10 cellular contexts compared by ENCODE assay signal in genomic region chr22:42747701-42748513, GRCh38. TPM values are rescaled to one million over a fixed set of nuclear protein-coding genes. Genes with fewer than 3 reads are reported as not detected.
DNase-seq lines count a peak whose midpoint lies in the region; ATAC-seq and TF ChIP-seq lines count a peak whose summit lies in the region.
"Had no signal": no experiment of that assay in that cellular context is flagged by ENCODE, and none has a peak within 500 bp of the region (broad histone marks: within the 10 kb centered on the region; RNA-seq: fewer than 3 reads in every experiment).

No MANE protein-coding gene starts in this region.

- peak overlapping the region; percentile 41 for H3K27ac ChIP-seq in psoas muscle

- no peak for TF ChIP-seq CTCF in psoas muscle (IDR thresholded peaks at IDR 0.05)

- WGBS in psoas muscle, 3 donors, result 70% methylated on average over 14 of the region's 14 CpGs

- no peak for ATAC-seq in psoas muscle
- no peak for ATAC-seq in HG03442 (IDR thresholded peaks at IDR 0.05; ENCODE audit: unreplicated experiment)
- ATAC-seq: activated CD8-positive, alpha-beta T cell treated with anti-CD3 and anti-CD28 coated beads, Interleukin-2, amount 10 ng/mL, durations not matched to agents 7 days and 5 days; esophagus mucosa had no signal

- in situ Hi-C loops in G401 (cut with HindIII; ENCODE audit: low sequenced_read_pairs), result no loop called here

- no peaks in the 10 kb centered on the region for H3K4me1 ChIP-seq in psoas muscle

- no peaks in the 10 kb centered on the region for H3K9me3 ChIP-seq in psoas muscle

- DNase-seq in G401 (ENCODE audit: low spot score), result peak; percentile 51
- DNase-seq in RPMI7951 (ENCODE audit: low read depth), result peak; percentile 67
- DNase-seq in fibroblast of gingiva (ENCODE audit: low read depth), result peak; percentile 63
- DNase-seq in psoas muscle, result no peak
- DNase-seq in iPS-NIHi11 (ENCODE audit: low spot score), result no peak
- no peak for DNase-seq in T1000 (lab: John Stamatoyannopoulos, UW)
- DNase-seq in DMS153 treated with DMSO at 0.1 percent for 48 hours (lab: John Stamatoyannopoulos, UW; ENCODE audit: unreplicated experiment), result no peak
- DNase-seq: activated CD8-positive, alpha-beta T cell treated with anti-CD3 and anti-CD28 coated beads, Interleukin-2, amount 10 ng/mL, durations not matched to agents 7 days and 5 days had no signal

- no peak overlapping the region for H3K4me3 ChIP-seq in psoas muscle

- intact Hi-C loops in psoas muscle (cut with DNase I), result no loop called here

- H3K27me3 ChIP-seq in psoas muscle (ENCODE audit: insufficient read depth in 3 of 3, low read length in 2 of 3), result no peaks in the 10 kb centered on the region

- H3K36me3 ChIP-seq in psoas muscle (ENCODE audit: insufficient read depth in 1 of 2, low read depth in 1 of 2), result no peaks in the 10 kb centered on the region

RNA-seq across cellular contexts. Expression of gene A4GALT, which starts 27.2 kb away (rescaled TPM):
- total RNA-seq in G401 (2014; rRNA removed; shearing (Covaris generic)), result 3.4 and 3.5 TPM in 2 replicates
- total RNA-seq in RPMI7951 (2014; rRNA removed; shearing (Covaris generic)), result 3.2 and 3.9 TPM in 2 replicates
- total RNA-seq in psoas muscle, result 10 to 100 TPM; 11.2 to 28.8 (median 18.3) TPM
- 10 to 100 TPM in 2 of 3 donors, 1 to 10 TPM in 1; 6.5 to 24.7 (median 13.0) TPM for polyA plus RNA-seq in psoas muscle

Comparison
In these comparisons a context has a peak if more than half of its experiments do, and no peak if none do; other contexts are left out.
1. DNase-seq: peak in G401 (single experiment), RPMI7951 (single experiment) and fibroblast of gingiva (single experiment); none in psoas muscle (0 of 2), iPS-NIHi11 (single experiment), T1000 (single experiment) and DMS153 treated with DMSO at 0.1 percent for 48 hours (single experiment).